20 cellular contexts compared by ENCODE assay signal in the genomic region with DNA sequence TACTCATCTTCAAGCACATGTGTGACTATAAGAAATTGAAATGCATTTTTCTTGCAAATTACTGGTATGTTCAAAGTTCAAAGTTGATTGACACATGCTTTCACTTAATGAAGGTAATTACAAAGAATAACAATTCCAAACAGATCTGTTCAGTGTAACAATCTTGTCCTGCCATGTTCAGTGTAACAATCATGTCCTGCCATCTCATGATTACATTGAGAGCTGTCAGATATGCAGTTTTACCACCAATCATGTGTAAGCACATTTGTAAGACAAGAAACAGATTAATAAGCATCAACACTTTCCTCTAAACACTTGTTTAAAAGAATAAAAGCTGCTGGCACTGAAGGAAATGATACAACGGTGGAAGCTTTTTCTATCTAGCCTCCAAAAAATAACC.
DNase-seq lines count a peak whose midpoint lies in the region; ATAC-seq and TF ChIP-seq lines count a peak whose summit lies in the region.
"Had no signal": no experiment of that assay in that cellular context is flagged by ENCODE, and none has a peak within 500 bp of the region (broad histone marks: within the 10 kb centered on the region; RNA-seq: fewer than 3 reads in every experiment).

No MANE protein-coding gene starts in this region.

- H3K36me3 Mint-ChIP-seq in activated naive CD8-positive, alpha-beta T cell treated with anti-CD3 and anti-CD28 coated beads for 36 hours = no peaks in the 10 kb centered on the region
- H3K36me3 Mint-ChIP-seq: CD14-positive monocyte; CD8-positive, alpha-beta memory T cell had no signal

- no peaks in the 10 kb centered on the region for H3F3A ChIP-seq in SK-N-SH (replicated peaks; ENCODE audit: insufficient read depth)
- no peaks in the 10 kb centered on the region for H3F3A ChIP-seq in neural cell (ENCODE audit: insufficient read depth, low read length, poor library complexity, severe bottlenecking)

- peaks cover 0 to 2% of the 10 kb centered on the region in 2 experiments; a peak in 2 of 4 replicates for H3K4me1 ChIP-seq in SK-N-SH (ENCODE audit: control insufficient read depth in 1 of 2, insufficient read depth in 2 of 2, low read depth in 1 of 2, low read length in 1 of 2)
- peaks cover 3% of the 10 kb centered on the region; the same call in 1 of the 2 replicates for H3K4me1 ChIP-seq in HEK293 (ENCODE audit: control insufficient read depth, insufficient read depth, low read length)
- H3K4me1 ChIP-seq: BE2C; BLaER1 treated with 17β-estradiol and CSF1 and Interleukin-3, amounts not matched to agents 10 nM and 100 nM had no signal

- no peak overlapping the region for H3K4me3 Mint-ChIP-seq in activated naive CD8-positive, alpha-beta T cell treated with anti-CD3 and anti-CD28 coated beads for 36 hours
- H3K4me3 Mint-ChIP-seq: CD14-positive monocyte; CD4-positive, alpha-beta T cell; CD8-positive, alpha-beta memory T cell; H9 had no signal

- H3K4me2 ChIP-seq in SK-N-SH = no peak overlapping the region
- H3K4me2 ChIP-seq in neural cell (ENCODE audit: low read length) = no peak overlapping the region
- H3K4me2 ChIP-seq: BLaER1 treated with 17β-estradiol and CSF1 and Interleukin-3, amounts not matched to agents 10 nM and 100 nM had no signal

- peak in 1 of 2 experiments; percentile 27; a peak in 1 of 4 replicates for TF ChIP-seq EP300 in SK-N-SH (IDR thresholded peaks at IDR 0.05; ENCODE audit: borderline replicate concordance in 1 of 2, low read depth in 1 of 2, low read length in 1 of 2)
- TF ChIP-seq EP300 in neural cell (conservative IDR thresholded peaks at IDR 0.05; ENCODE audit: poor library complexity, severe bottlenecking) = peak; percentile 59

- 26% methylated on average over 1 of the region's 1 CpG for WGBS in SK-N-SH (ENCODE audit: low lambda C conversion rate)

- no peaks in the 10 kb centered on the region for H3K9me3 ChIP-seq in SK-N-SH
- no peaks in the 10 kb centered on the region for H3K9me3 ChIP-seq in HEK293 (ENCODE audit: control insufficient read depth, insufficient read depth, low read depth, low read length)
- no peaks in the 10 kb centered on the region for H3K9me3 ChIP-seq in neural cell (ENCODE audit: low read length)
- H3K9me3 ChIP-seq: BE2C; BLaER1 treated with 17β-estradiol and CSF1 and Interleukin-3, amounts not matched to agents 10 nM and 100 nM had no signal

- DNase-seq in SK-N-SH = no peak
- DNase-seq in NCI-H69 (lab: John Stamatoyannopoulos, UW) = peak; percentile 44
- DNase-seq in AG08395 (ENCODE audit: low spot score) = no peak
- DNase-seq in activated naive CD8-positive, alpha-beta T cell treated with anti-CD3 and anti-CD28 coated beads for 36 hours = no peak
- no peak for DNase-seq in T-helper 2 cell
- DNase-seq: AML-193; BE2C; CD4-positive, alpha-beta T cell; CD8-positive, alpha-beta memory T cell; DMS53; DMS79 treated with DMSO at 0.1 percent for 48 hours; GF-D8; H9 had no signal

- H3K9ac ChIP-seq in SK-N-SH = no peak overlapping the region
- H3K9ac ChIP-seq in neural cell (ENCODE audit: low read length) = no peak overlapping the region
- H3K9ac ChIP-seq: BLaER1 treated with 17β-estradiol and CSF1 and Interleukin-3, amounts not matched to agents 10 nM and 100 nM had no signal

- H2AFZ ChIP-seq in SK-N-SH (ENCODE audit: low read depth) = no peak overlapping the region
- H2AFZ ChIP-seq in neural cell (ENCODE audit: low read depth, low read length) = no peak overlapping the region

- peaks cover 2% of the 10 kb centered on the region for H3K4me1 Mint-ChIP-seq in activated naive CD8-positive, alpha-beta T cell treated with anti-CD3 and anti-CD28 coated beads for 36 hours
- H3K4me1 Mint-ChIP-seq: CD8-positive, alpha-beta memory T cell had no signal

- POLR2A ChIA-PET in SK-N-SH (lab: Yijun Ruan, JAX) (no interaction called here), HEK293 (lab: Yijun Ruan, JAX) (no interaction called here)

- H3K27me3 ChIP-seq in SK-N-SH (ENCODE audit: insufficient read depth) (no peaks in the 10 kb centered on the region; the same call in 1 of the 2 replicates), neural cell (ENCODE audit: insufficient read depth, low read depth, low read length) (no peaks in the 10 kb centered on the region)
- H3K27me3 ChIP-seq: BE2C; BLaER1 treated with 17β-estradiol and CSF1 and Interleukin-3, amounts not matched to agents 10 nM and 100 nM had no signal

- peaks cover 12% of the 10 kb centered on the region for H3K27me3 Mint-ChIP-seq in activated naive CD8-positive, alpha-beta T cell treated with anti-CD3 and anti-CD28 coated beads for 36 hours
- H3K27me3 Mint-ChIP-seq: CD4-positive, alpha-beta T cell had no signal

- H3K27ac ChIP-seq in SK-N-SH (ENCODE audit: low read depth in 2 of 2, low read length in 1 of 2) = no peak overlapping the region
- no peak overlapping the region for H3K27ac ChIP-seq in HEK293 (ENCODE audit: extremely low read depth, low read depth, low read length)
- H3K27ac ChIP-seq in neural cell (ENCODE audit: low read length) = no peak overlapping the region
- H3K27ac ChIP-seq: 22Rv1; BLaER1 treated with 17β-estradiol and CSF1 and Interleukin-3, amounts not matched to agents 10 nM and 100 nM had no signal

- H3K36me3 ChIP-seq in SK-N-SH (replicated peaks in 1 of 2; ENCODE audit: control insufficient read depth in 1 of 2, insufficient read depth in 2 of 2, low read length in 1 of 2) = no peaks in the 10 kb centered on the region
- H3K36me3 ChIP-seq in HEK293 (ENCODE audit: control insufficient read depth in 2 of 2, insufficient read depth in 1 of 2, low read length in 2 of 2) = no peaks in the 10 kb centered on the region
- no peaks in the 10 kb centered on the region for H3K36me3 ChIP-seq in neural cell (ENCODE audit: insufficient read depth, low read length)
- H3K36me3 ChIP-seq: BE2C; BLaER1 treated with 17β-estradiol and CSF1 and Interleukin-3, amounts not matched to agents 10 nM and 100 nM had no signal

- H3K79me2 ChIP-seq in SK-N-SH (ENCODE audit: insufficient read depth) (no peaks in the 10 kb centered on the region), neural cell (replicated peaks; ENCODE audit: insufficient read depth, low read length) (no peaks in the 10 kb centered on the region)

- no peak for ATAC-seq in SK-N-SH treated with all-trans-retinoic acid at 6 μM for 48 hours
- ATAC-seq: HCT116 had no signal

- TF ChIP-seq RAD21 in SK-N-SH (IDR thresholded peaks at IDR 0.05; ENCODE audit: low read length) = no peak
- no peak for TF ChIP-seq RAD21 in neural cell (conservative IDR thresholded peaks at IDR 0.05)

- H3K9me3 Mint-ChIP-seq in activated naive CD8-positive, alpha-beta T cell treated with anti-CD3 and anti-CD28 coated beads for 36 hours = no peaks in the 10 kb centered on the region
- H3K9me3 Mint-ChIP-seq: CD4-positive, alpha-beta T cell; CD8-positive, alpha-beta memory T cell; H9 had no signal

- H3K9me2 ChIP-seq in SK-N-SH (no peaks in the 10 kb centered on the region), neural cell (ENCODE audit: insufficient read depth, low read length) (no peaks in the 10 kb centered on the region)

- H3K4me3 ChIP-seq in SK-N-SH (ENCODE audit: low read depth in 2 of 2, low read length in 1 of 2) (no peak overlapping the region), HEK293 (ENCODE audit: low read depth, low read length) (no peak overlapping the region), neural cell (ENCODE audit: low read length) (no peak overlapping the region)
- H3K4me3 ChIP-seq: BLaER1 treated with 17β-estradiol and CSF1 and Interleukin-3, amounts not matched to agents 10 nM and 100 nM had no signal

- H3K27ac Mint-ChIP-seq in activated naive CD8-positive, alpha-beta T cell treated with anti-CD3 and anti-CD28 coated beads for 36 hours = no peak overlapping the region
- H3K27ac Mint-ChIP-seq: CD14-positive monocyte; CD4-positive, alpha-beta T cell; CD8-positive, alpha-beta memory T cell; H9 had no signal

- CTCF ChIA-PET in SK-N-SH (lab: Yijun Ruan, JAX) = interaction anchor here (0.8 to 5.4 kb wide), 10 partner anchors 10 to 805 kb away, joined by 3 to 41 read pairs (median 8); no protein-coding TSS in a partner anchor
- CTCF ChIA-PET in HEK293 (lab: Yijun Ruan, JAX) = interaction anchor here (0.5 to 2.7 kb wide), 13 partner anchors 9 to 805 kb away, joined by 3 to 23 read pairs (median 4); no protein-coding TSS in a partner anchor

- no peak for TF ChIP-seq CTCF in SK-N-SH (IDR thresholded peaks at IDR 0.05)
- no peak for TF ChIP-seq CTCF in HEK293 (tag by site-specific recombination; IDR thresholded peaks at IDR 0.05)
- TF ChIP-seq CTCF in neural cell (IDR thresholded peaks at IDR 0.05; ENCODE audit: poor library complexity, severe bottlenecking) = no peak

- no peaks in the 10 kb centered on the region for H4K20me1 ChIP-seq in SK-N-SH (ENCODE audit: insufficient read depth)
- H4K20me1 ChIP-seq in neural cell (ENCODE audit: insufficient read depth) = no peaks in the 10 kb centered on the region
- H4K20me1 ChIP-seq: BLaER1 treated with 17β-estradiol and CSF1 and Interleukin-3, amounts not matched to agents 10 nM and 100 nM had no signal

TF ChIP-seq in SK-N-SH, 30 proteins besides CTCF, POLR2A, EP300 and RAD21:
- TF ChIP-seq GABPA (IDR thresholded peaks at IDR 0.05; ENCODE audit: low read depth) (no peak), GATA2 (CRISPR knock-in tag; IDR thresholded peaks at IDR 0.05) (peak; percentile 63), RCOR1 (IDR thresholded peaks at IDR 0.05; ENCODE audit: low read length) (0 out of 2 replicates have a peak, but pooled peaks have one; percentile 17)

TF ChIP-seq in SK-N-SH treated with all-trans-retinoic acid at 6 μM for 48 hours, 23 proteins besides CTCF, POLR2A, EP300 and RAD21 (continues in another document):
- no peak for TF ChIP-seq PPARA (CRISPR knock-in tag; IDR thresholded peaks at IDR 0.05; ENCODE audit: borderline replicate concordance)

TF ChIP-seq in neural cell, 6 proteins besides CTCF, POLR2A, EP300 and RAD21 (continues in another document):
- TF ChIP-seq SMC3 (conservative IDR thresholded peaks at IDR 0.05; ENCODE audit: poor library complexity) = no peak
- TF ChIP-seq MXI1 (conservative IDR thresholded peaks at IDR 0.05; ENCODE audit: poor library complexity, severe bottlenecking) = no peak
